ENCODE assay signal across 8 cellular contexts in genomic region chr10:70903262-70903921, GRCh38. TPM values are rescaled to one million over a fixed set of nuclear protein-coding genes. Genes with fewer than 3 reads are reported as not detected.
DNase-seq lines count a peak whose midpoint lies in the region; TF ChIP-seq lines count a peak whose summit lies in the region.

No MANE protein-coding gene starts in this region.

- H3K4me3 Mint-ChIP-seq in activated CD4-positive, alpha-beta T cell treated with anti-CD3 and anti-CD28 coated beads, Interleukin-2, amount 10 ng/mL, durations not matched to agents 7 days and 5 days = no peak overlapping the region

- TF ChIP-seq CTCF in vagina (IDR thresholded peaks at IDR 0.05) = peak; percentile 49 to 64 (median 59)

- POLR2A ChIA-PET in activated CD4-positive, alpha-beta T cell treated with anti-CD3 and anti-CD28 coated beads, Interleukin-2, amount 10 ng/mL, durations not matched to agents 7 days and 5 days (lab: Charles Lee) = no interaction called here

- no peaks in the 10 kb centered on the region for H3K27me3 ChIP-seq in vagina

- H3K27ac Mint-ChIP-seq in activated CD4-positive, alpha-beta T cell treated with anti-CD3 and anti-CD28 coated beads, Interleukin-2, amount 10 ng/mL, durations not matched to agents 7 days and 5 days = no peak overlapping the region

- in situ Hi-C loops in KBM-7 (cut with MboI; ENCODE audit: low pct_unique_long_range_greater_than_20kb, low sequenced_read_pairs) = loop anchor here (25.0 kb wide), 1 partner anchor 309 kb away; the partner anchor contains the start of gene UNC5B

- H3K4me1 ChIP-seq in vagina = no peaks in the 10 kb centered on the region

- intact Hi-C loops in vagina (cut with DNase I) = no loop called here

- H3K4me1 Mint-ChIP-seq in activated CD4-positive, alpha-beta T cell treated with anti-CD3 and anti-CD28 coated beads, Interleukin-2, amount 10 ng/mL, durations not matched to agents 7 days and 5 days = no peaks in the 10 kb centered on the region

- no peak overlapping the region for H3K4me3 ChIP-seq in vagina

- H3K36me3 ChIP-seq in vagina = no peaks in the 10 kb centered on the region

- DNase-seq in NCI-H187 (lab: John Stamatoyannopoulos, UW) (peak; percentile 13 to 23), NCI-H187 treated with DMSO at 0.1 percent for 48 hours (lab: John Stamatoyannopoulos, UW) (no peak), KBM-7 (peak; percentile 63), erythroblast (lab: John Stamatoyannopoulos, UW) (peak; percentile 36 to 57), mucosa of gallbladder (ENCODE audit: low spot score) (peak; percentile 58), vagina (ENCODE audit: extremely low spot score in 2 of 2) (no peak), NCI-H524 treated with DMSO at 0.1 percent for 48 hours (lab: John Stamatoyannopoulos, UW) (no peak)
- peak; percentile 22 for DNase-seq in activated CD4-positive, alpha-beta T cell treated with anti-CD3 and anti-CD28 coated beads, Interleukin-2, amount 10 ng/mL, durations not matched to agents 7 days and 5 days

- CTCF ChIA-PET in activated CD4-positive, alpha-beta T cell treated with anti-CD3 and anti-CD28 coated beads, Interleukin-2, amount 10 ng/mL, durations not matched to agents 7 days and 5 days (lab: Charles Lee) = interaction anchor here (0.6 to 1.8 kb wide), 7 partner anchors 9 to 1187 kb away, joined by 3 to 8 read pairs (median 3); no protein-coding TSS in a partner anchor

- H3K27ac ChIP-seq in vagina = no peak overlapping the region

- no peaks in the 10 kb centered on the region for H3K36me3 Mint-ChIP-seq in activated CD4-positive, alpha-beta T cell treated with anti-CD3 and anti-CD28 coated beads, Interleukin-2, amount 10 ng/mL, durations not matched to agents 7 days and 5 days (ENCODE audit: low read depth)

- H3K9me3 ChIP-seq in vagina = no peaks in the 10 kb centered on the region

- H3K9me3 Mint-ChIP-seq in activated CD4-positive, alpha-beta T cell treated with anti-CD3 and anti-CD28 coated beads, Interleukin-2, amount 10 ng/mL, durations not matched to agents 7 days and 5 days = no peaks in the 10 kb centered on the region

- TF ChIP-seq POLR2A in erythroblast (IDR thresholded peaks at IDR 0.05; ENCODE audit: low read length) = no peak
- TF ChIP-seq POLR2A in vagina (IDR thresholded peaks at IDR 0.05) = no peak

- no peaks in the 10 kb centered on the region for H3K27me3 Mint-ChIP-seq in activated CD4-positive, alpha-beta T cell treated with anti-CD3 and anti-CD28 coated beads, Interleukin-2, amount 10 ng/mL, durations not matched to agents 7 days and 5 days

RNA-seq across cellular contexts. Expression of gene PCBD1, which starts 15.0 kb away (rescaled TPM):
- total RNA-seq in activated CD4-positive, alpha-beta T cell treated with anti-CD3 and anti-CD28 coated beads, Interleukin-2, amount 10 ng/mL, durations not matched to agents 7 days and 5 days = 10 to 100 TPM; 21.4 to 21.8 TPM
- total RNA-seq in mucosa of gallbladder (142 TPM), vagina (36.8 TPM)

Comparison
In these comparisons a context has a peak if more than half of its experiments do, and no peak if none do; other contexts are left out.
1. DNase-seq: peak in NCI-H187 (2 of 2), KBM-7 (single experiment), activated CD4-positive, alpha-beta T cell treated with anti-CD3 and anti-CD28 coated beads, Interleukin-2, amount 10 ng/mL, durations not matched to agents 7 days and 5 days (single experiment), erythroblast (2 of 2) and mucosa of gallbladder (single experiment); none in NCI-H187 treated with DMSO at 0.1 percent for 48 hours (single experiment), vagina (0 of 2) and NCI-H524 treated with DMSO at 0.1 percent for 48 hours (single experiment).